In the genomic region with DNA sequence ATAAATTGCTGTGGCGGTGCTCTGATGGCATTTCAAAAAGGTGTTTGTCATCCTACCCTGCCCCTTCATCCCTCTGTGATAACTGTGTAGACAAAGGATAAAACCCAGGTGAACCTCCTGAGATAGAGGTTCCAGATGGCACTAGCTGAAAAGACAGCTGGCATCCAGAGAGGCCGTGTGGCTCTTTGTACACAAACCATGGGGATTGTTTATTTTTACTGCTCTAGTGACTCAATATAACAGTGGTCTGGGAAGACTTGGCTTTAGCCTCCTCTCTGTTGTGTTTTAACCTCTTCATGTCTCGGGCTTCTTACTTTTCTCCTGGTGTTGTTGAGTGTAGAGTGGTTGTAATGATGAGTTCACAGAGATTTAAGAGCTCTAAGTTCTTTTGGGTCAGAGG, we compare ENCODE assay signal across 2 cellular contexts.
TF ChIP-seq lines count a peak whose summit lies in the region.

No MANE protein-coding gene starts in this region.

TF ChIP-seq in liver, 16 proteins besides CTCF, POLR2A, EP300 and RAD21 (continued from another document):
- TF ChIP-seq, protein P1, sequence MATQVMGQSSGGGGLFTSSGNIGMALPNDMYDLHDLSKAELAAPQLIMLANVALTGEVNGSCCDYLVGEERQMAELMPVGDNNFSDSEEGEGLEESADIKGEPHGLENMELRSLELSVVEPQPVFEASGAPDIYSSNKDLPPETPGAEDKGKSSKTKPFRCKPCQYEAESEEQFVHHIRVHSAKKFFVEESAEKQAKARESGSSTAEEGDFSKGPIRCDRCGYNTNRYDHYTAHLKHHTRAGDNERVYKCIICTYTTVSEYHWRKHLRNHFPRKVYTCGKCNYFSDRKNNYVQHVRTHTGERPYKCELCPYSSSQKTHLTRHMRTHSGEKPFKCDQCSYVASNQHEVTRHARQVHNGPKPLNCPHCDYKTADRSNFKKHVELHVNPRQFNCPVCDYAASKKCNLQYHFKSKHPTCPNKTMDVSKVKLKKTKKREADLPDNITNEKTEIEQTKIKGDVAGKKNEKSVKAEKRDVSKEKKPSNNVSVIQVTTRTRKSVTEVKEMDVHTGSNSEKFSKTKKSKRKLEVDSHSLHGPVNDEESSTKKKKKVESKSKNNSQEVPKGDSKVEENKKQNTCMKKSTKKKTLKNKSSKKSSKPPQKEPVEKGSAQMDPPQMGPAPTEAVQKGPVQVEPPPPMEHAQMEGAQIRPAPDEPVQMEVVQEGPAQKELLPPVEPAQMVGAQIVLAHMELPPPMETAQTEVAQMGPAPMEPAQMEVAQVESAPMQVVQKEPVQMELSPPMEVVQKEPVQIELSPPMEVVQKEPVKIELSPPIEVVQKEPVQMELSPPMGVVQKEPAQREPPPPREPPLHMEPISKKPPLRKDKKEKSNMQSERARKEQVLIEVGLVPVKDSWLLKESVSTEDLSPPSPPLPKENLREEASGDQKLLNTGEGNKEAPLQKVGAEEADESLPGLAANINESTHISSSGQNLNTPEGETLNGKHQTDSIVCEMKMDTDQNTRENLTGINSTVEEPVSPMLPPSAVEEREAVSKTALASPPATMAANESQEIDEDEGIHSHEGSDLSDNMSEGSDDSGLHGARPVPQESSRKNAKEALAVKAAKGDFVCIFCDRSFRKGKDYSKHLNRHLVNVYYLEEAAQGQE (IDR thresholded peaks at IDR 0.05) = no peak
- TF ChIP-seq HNF4A (conservative IDR thresholded peaks at IDR 0.05) (peak in 1 of 2 donors; percentile 43), EGR1 (IDR thresholded peaks at IDR 0.05; ENCODE audit: low read depth in 2 of 2) (no peak)
- TF ChIP-seq, protein P2, sequence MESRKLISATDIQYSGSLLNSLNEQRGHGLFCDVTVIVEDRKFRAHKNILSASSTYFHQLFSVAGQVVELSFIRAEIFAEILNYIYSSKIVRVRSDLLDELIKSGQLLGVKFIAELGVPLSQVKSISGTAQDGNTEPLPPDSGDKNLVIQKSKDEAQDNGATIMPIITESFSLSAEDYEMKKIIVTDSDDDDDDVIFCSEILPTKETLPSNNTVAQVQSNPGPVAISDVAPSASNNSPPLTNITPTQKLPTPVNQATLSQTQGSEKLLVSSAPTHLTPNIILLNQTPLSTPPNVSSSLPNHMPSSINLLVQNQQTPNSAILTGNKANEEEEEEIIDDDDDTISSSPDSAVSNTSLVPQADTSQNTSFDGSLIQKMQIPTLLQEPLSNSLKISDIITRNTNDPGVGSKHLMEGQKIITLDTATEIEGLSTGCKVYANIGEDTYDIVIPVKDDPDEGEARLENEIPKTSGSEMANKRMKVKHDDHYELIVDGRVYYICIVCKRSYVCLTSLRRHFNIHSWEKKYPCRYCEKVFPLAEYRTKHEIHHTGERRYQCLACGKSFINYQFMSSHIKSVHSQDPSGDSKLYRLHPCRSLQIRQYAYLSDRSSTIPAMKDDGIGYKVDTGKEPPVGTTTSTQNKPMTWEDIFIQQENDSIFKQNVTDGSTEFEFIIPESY (IDR thresholded peaks at IDR 0.05) = no peak

TF ChIP-seq in HepG2, 621 proteins besides CTCF, POLR2A, EP300 and RAD21 (continued from another document):
- TF ChIP-seq, protein P3, sequence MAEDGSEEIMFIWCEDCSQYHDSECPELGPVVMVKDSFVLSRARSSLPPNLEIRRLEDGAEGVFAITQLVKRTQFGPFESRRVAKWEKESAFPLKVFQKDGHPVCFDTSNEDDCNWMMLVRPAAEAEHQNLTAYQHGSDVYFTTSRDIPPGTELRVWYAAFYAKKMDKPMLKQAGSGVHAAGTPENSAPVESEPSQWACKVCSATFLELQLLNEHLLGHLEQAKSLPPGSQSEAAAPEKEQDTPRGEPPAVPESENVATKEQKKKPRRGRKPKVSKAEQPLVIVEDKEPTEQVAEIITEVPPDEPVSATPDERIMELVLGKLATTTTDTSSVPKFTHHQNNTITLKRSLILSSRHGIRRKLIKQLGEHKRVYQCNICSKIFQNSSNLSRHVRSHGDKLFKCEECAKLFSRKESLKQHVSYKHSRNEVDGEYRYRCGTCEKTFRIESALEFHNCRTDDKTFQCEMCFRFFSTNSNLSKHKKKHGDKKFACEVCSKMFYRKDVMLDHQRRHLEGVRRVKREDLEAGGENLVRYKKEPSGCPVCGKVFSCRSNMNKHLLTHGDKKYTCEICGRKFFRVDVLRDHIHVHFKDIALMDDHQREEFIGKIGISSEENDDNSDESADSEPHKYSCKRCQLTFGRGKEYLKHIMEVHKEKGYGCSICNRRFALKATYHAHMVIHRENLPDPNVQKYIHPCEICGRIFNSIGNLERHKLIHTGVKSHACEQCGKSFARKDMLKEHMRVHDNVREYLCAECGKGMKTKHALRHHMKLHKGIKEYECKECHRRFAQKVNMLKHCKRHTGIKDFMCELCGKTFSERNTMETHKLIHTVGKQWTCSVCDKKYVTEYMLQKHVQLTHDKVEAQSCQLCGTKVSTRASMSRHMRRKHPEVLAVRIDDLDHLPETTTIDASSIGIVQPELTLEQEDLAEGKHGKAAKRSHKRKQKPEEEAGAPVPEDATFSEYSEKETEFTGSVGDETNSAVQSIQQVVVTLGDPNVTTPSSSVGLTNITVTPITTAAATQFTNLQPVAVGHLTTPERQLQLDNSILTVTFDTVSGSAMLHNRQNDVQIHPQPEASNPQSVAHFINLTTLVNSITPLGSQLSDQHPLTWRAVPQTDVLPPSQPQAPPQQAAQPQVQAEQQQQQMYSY (CRISPR knock-in tag; IDR thresholded peaks at IDR 0.05) = no peak
- TF ChIP-seq, protein P4, sequence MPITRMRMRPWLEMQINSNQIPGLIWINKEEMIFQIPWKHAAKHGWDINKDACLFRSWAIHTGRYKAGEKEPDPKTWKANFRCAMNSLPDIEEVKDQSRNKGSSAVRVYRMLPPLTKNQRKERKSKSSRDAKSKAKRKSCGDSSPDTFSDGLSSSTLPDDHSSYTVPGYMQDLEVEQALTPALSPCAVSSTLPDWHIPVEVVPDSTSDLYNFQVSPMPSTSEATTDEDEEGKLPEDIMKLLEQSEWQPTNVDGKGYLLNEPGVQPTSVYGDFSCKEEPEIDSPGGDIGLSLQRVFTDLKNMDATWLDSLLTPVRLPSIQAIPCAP (CRISPR knock-in tag; IDR thresholded peaks at IDR 0.05; ENCODE audit: low read depth) = no peak
- TF ChIP-seq, protein P5, sequence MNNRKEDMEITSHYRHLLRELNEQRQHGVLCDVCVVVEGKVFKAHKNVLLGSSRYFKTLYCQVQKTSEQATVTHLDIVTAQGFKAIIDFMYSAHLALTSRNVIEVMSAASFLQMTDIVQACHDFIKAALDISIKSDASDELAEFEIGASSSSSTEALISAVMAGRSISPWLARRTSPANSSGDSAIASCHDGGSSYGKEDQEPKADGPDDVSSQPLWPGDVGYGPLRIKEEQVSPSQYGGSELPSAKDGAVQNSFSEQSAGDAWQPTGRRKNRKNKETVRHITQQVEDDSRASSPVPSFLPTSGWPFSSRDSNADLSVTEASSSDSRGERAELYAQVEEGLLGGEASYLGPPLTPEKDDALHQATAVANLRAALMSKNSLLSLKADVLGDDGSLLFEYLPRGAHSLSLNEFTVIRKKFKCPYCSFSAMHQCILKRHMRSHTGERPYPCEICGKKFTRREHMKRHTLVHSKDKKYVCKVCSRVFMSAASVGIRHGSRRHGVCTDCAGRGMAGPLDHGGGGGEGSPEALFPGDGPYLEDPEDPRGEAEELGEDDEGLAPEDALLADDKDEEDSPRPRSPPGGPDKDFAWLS (CRISPR knock-in tag; IDR thresholded peaks at IDR 0.05; ENCODE audit: borderline replicate concordance) = no peak
